2 cellular contexts compared by ENCODE assay signal in the genomic region with DNA sequence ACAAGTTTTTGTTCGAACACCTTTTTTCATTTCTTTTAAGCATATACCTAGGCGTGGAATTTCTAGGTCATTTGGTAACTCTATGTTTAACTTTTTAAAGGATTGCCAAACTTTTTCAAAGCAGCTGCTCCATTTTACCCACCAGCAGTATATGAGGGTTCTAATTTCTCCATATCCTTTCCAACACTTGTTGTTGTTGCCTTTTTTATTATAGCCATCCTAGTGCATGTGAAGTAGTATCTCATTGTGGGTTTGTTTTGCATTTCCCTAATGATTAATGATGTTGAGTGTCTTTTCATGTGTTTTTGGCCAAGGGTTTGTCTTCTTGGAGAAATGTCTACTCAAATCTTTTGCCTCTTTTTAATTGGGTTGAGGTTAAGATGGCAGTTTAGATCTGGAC.
TF ChIP-seq lines count a peak whose summit lies in the region.

No MANE protein-coding gene starts in this region.

TF ChIP-seq in HEK293, 187 proteins besides CTCF, POLR2A, EP300 and RAD21:
- TF ChIP-seq ZNF510 (tag by site-specific recombination; IDR thresholded peaks at IDR 0.05; ENCODE audit: insufficient replicate concordance): no peak
- TF ChIP-seq ZNF26 (tag by site-specific recombination; IDR thresholded peaks at IDR 0.05): no peak
- no peak for TF ChIP-seq GFI1B (tag by site-specific recombination; IDR thresholded peaks at IDR 0.05)
- peak; percentile 99 for TF ChIP-seq ZNF184 (tag by site-specific recombination; IDR thresholded peaks at IDR 0.05)
- TF ChIP-seq ZNF664 (tag by site-specific recombination; IDR thresholded peaks at IDR 0.05): 0 out of 2 replicates have a peak, but pooled peaks have one; percentile 23

TF ChIP-seq in K562, 482 proteins besides CTCF, POLR2A, EP300 and RAD21:
- TF ChIP-seq ZNF184 (CRISPR knock-in tag; IDR thresholded peaks at IDR 0.05): peak; percentile 88; the same call in 1 of the 2 replicates
- TF ChIP-seq ZNF444 (CRISPR knock-in tag; IDR thresholded peaks at IDR 0.05): no peak
- no peak for TF ChIP-seq THAP12 (CRISPR knock-in tag; IDR thresholded peaks at IDR 0.05)
- TF ChIP-seq, protein P1, sequence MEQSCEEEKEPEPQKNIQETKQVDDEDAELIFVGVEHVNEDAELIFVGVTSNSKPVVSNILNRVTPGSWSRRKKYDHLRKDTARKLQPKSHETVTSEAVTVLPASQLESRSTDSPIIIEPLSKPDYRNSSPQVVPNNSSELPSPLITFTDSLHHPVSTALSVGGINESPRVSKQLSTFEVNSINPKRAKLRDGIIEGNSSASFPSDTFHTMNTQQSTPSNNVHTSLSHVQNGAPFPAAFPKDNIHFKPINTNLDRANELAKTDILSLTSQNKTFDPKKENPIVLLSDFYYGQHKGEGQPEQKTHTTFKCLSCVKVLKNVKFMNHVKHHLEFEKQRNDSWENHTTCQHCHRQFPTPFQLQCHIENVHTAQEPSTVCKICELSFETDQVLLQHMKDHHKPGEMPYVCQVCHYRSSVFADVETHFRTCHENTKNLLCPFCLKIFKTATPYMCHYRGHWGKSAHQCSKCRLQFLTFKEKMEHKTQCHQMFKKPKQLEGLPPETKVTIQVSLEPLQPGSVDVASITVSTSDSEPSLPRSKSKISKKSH (CRISPR knock-in tag; IDR thresholded peaks at IDR 0.05): no peak
- no peak for TF ChIP-seq CBX3 (IDR thresholded peaks at IDR 0.05; ENCODE audit: borderline replicate concordance in 1 of 2, low read length in 2 of 2)
TF ChIP-seq in K562: peak in this region for 1.
